In genomic region chr2:12456293-12457151, GRCh38 we compare ENCODE assay signal across 8 cellular contexts.
DNase-seq lines count a peak whose midpoint lies in the region; ATAC-seq and TF ChIP-seq lines count a peak whose summit lies in the region.

No MANE protein-coding gene starts in this region.

- CTCF ChIA-PET in AG04449 (lab: Yijun Ruan, JAX) (no interaction called here), RWPE1 (lab: Yijun Ruan, JAX) (interaction anchor here (0.5 to 0.6 kb wide), 2 partner anchors 7 to 78 kb away, joined by 3 read pairs; no protein-coding TSS in a partner anchor)

- POLR2A ChIA-PET in AG04449 (lab: Yijun Ruan, JAX), result interaction anchor here (0.6 to 0.7 kb wide), 2 partner anchors 27 to 228 kb away, joined by 4 to 6 read pairs; no protein-coding TSS in a partner anchor
- POLR2A ChIA-PET in RWPE1 (lab: Yijun Ruan, JAX; ENCODE audit: low non-redundant PET), result no interaction called here

- H3K4me3 Mint-ChIP-seq in activated T-helper 2 cell treated with anti-CD3 and anti-CD28 coated beads, Interferon-gamma antibody, Interleukin-2, Interleukin-4, amounts not matched to agents 10 μg/mL and 5 μg/mL and 100 μg/mL, durations not matched to agents 14 hours and 24 hours and 36 hours (ENCODE audit: low read depth), result peak overlapping the region; percentile 61

- ATAC-seq in GM18873 (IDR thresholded peaks at IDR 0.05; ENCODE audit: low FRiP score, unreplicated experiment), result peak; percentile 95
- ATAC-seq in HG03159 (IDR thresholded peaks at IDR 0.05; ENCODE audit: unreplicated experiment), result peak; percentile 94
- peak; percentile 97 for ATAC-seq in sciatic nerve

- no peak overlapping the region for H3K4me3 ChIP-seq in AG04449 (ENCODE audit: low read depth, low read length)

- H3K9me3 Mint-ChIP-seq in activated T-helper 2 cell treated with anti-CD3 and anti-CD28 coated beads, Interferon-gamma antibody, Interleukin-2, Interleukin-4, amounts not matched to agents 10 μg/mL and 5 μg/mL and 100 μg/mL, durations not matched to agents 14 hours and 24 hours and 36 hours, result peaks cover 11% of the 10 kb centered on the region

- peak overlapping the region; percentile 74 for H3K27ac Mint-ChIP-seq in activated T-helper 2 cell treated with anti-CD3 and anti-CD28 coated beads, Interferon-gamma antibody, Interleukin-2, Interleukin-4, amounts not matched to agents 10 μg/mL and 5 μg/mL and 100 μg/mL, durations not matched to agents 14 hours and 24 hours and 36 hours

- H3K27me3 Mint-ChIP-seq in activated T-helper 2 cell treated with anti-CD3 and anti-CD28 coated beads, Interferon-gamma antibody, Interleukin-2, Interleukin-4, amounts not matched to agents 10 μg/mL and 5 μg/mL and 100 μg/mL, durations not matched to agents 14 hours and 24 hours and 36 hours (ENCODE audit: low read depth), result no peaks in the 10 kb centered on the region

- peaks cover 14% of the 10 kb centered on the region for H3K36me3 Mint-ChIP-seq in activated T-helper 2 cell treated with anti-CD3 and anti-CD28 coated beads, Interferon-gamma antibody, Interleukin-2, Interleukin-4, amounts not matched to agents 10 μg/mL and 5 μg/mL and 100 μg/mL, durations not matched to agents 14 hours and 24 hours and 36 hours (ENCODE audit: low read depth)

- peaks cover 42% of the 10 kb centered on the region for H3K4me1 Mint-ChIP-seq in activated T-helper 2 cell treated with anti-CD3 and anti-CD28 coated beads, Interferon-gamma antibody, Interleukin-2, Interleukin-4, amounts not matched to agents 10 μg/mL and 5 μg/mL and 100 μg/mL, durations not matched to agents 14 hours and 24 hours and 36 hours (ENCODE audit: low read depth)

- intact Hi-C loops in activated T-helper 2 cell treated with anti-CD3 and anti-CD28 coated beads, Interferon-gamma antibody, Interleukin-2, Interleukin-4, amounts not matched to agents 10 μg/mL and 5 μg/mL and 100 μg/mL, durations not matched to agents 14 hours and 24 hours and 36 hours (cut with micrococcal nuclease), result loop anchor here (2.0 to 5.0 kb wide), 2 partner anchors 44 to 101 kb away; no protein-coding TSS in a partner anchor
- intact Hi-C loops in sciatic nerve (cut with DNase I), result no loop called here

- TF ChIP-seq CTCF in AG04449 (IDR thresholded peaks at IDR 0.05; ENCODE audit: insufficient read depth, low read length, missing control alignments) (no peak), RWPE1 (conservative IDR thresholded peaks at IDR 0.05; ENCODE audit: low read depth) (no peak)

- peak overlapping the region; percentile 70 for H3K27ac ChIP-seq in RWPE1

- DNase-seq in AG04449 (ENCODE audit: low read depth, low spot score) (peak; percentile 98), RWPE1 (ENCODE audit: low spot score) (peak; percentile 96), glomerular visceral epithelial cell (ENCODE audit: extremely low spot score) (peak; percentile 66), sciatic nerve (ENCODE audit: low spot score) (peak; percentile 89), retina (no peak)
- DNase-seq in activated T-helper 2 cell treated with anti-CD3 and anti-CD28 coated beads, Interferon-gamma antibody, Interleukin-2, Interleukin-4, amounts not matched to agents 10 μg/mL and 5 μg/mL and 100 μg/mL, durations not matched to agents 14 hours and 24 hours and 36 hours (ENCODE audit: low spot score), result peak; percentile 54
